8 cellular contexts compared by ENCODE assay signal in the genomic region with DNA sequence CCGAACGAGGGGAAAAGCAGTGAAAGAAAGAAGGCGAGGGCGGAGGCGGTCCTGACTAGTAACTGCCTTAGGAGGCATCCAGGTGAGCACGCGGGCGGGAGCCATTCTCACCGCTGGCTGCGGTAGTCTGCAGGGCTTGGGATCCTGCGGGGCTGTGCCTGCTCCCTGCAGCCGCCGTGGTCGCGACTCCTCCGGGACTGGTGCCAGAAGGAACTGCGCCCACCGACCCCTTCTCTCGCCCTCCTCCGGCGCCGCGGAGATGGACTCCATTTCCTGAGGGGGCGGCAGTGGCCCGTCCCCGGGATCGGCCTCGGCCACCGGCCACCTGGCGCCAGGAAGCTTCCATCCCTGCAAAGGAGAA. TPM values are rescaled to one million over a fixed set of nuclear protein-coding genes. Genes with fewer than 3 reads are reported as not detected.
DNase-seq lines count a peak whose midpoint lies in the region; ATAC-seq and TF ChIP-seq lines count a peak whose summit lies in the region.

No MANE protein-coding gene starts in this region.

- DNase-seq in NCI-H146 (lab: John Stamatoyannopoulos, UW): peak; percentile 73
- DNase-seq in activated T-cell treated with anti-CD3 and anti-CD28 coated beads, Interleukin-2, amount 50 U/mL, for 24 hours: peak; percentile 70
- peak in 1 of 2 donors; percentile 12 for DNase-seq in fibroblast of lung (ENCODE audit: low read depth in 2 of 2)
- peak; percentile 24 for DNase-seq in neural crest cell (ENCODE audit: low read depth, low spot score)
- peak in 1 of 2 donors; percentile 71 for DNase-seq in tibial artery
- DNase-seq in GF-D8 (lab: John Stamatoyannopoulos, UW): no peak

- H3K4me2 ChIP-seq in fibroblast of lung (ENCODE audit: extremely low read depth, insufficient read depth, low read length): peak overlapping the region; percentile 59

- H3K27me3 ChIP-seq in fibroblast of lung (ENCODE audit: control insufficient read depth, insufficient read depth, low read length) (no peaks in the 10 kb centered on the region), tibial artery (no peaks in the 10 kb centered on the region)

- peaks cover 3% of the 10 kb centered on the region for H3K9me3 Mint-ChIP-seq in activated T-cell treated with anti-CD3 and anti-CD28 coated beads, Interleukin-2, amount 50 U/mL, for 24 hours
- H3K9me3 Mint-ChIP-seq in neural crest cell: peaks cover 4% of the 10 kb centered on the region

- H3K4me3 ChIP-seq in fibroblast of lung (replicated peaks in 1 of 4; ENCODE audit: control extremely low read depth in 1 of 4, insufficient read depth in 1 of 4, low read depth in 3 of 4, low read length in 4 of 4): peak overlapping the region; percentile 70 to 96 (median 85)
- H3K4me3 ChIP-seq in tibial artery: peak overlapping the region; percentile 75 to 82

- no peaks in the 10 kb centered on the region for H3K9me3 ChIP-seq in fibroblast of lung (ENCODE audit: control insufficient read depth, insufficient read depth, low read depth, low read length)
- H3K9me3 ChIP-seq in tibial artery: no peaks in the 10 kb centered on the region

- no peaks in the 10 kb centered on the region for H3K27me3 Mint-ChIP-seq in activated T-cell treated with anti-CD3 and anti-CD28 coated beads, Interleukin-2, amount 50 U/mL, for 24 hours
- H3K27me3 Mint-ChIP-seq in neural crest cell (ENCODE audit: low read depth): no peaks in the 10 kb centered on the region

- ATAC-seq in GM18517 (IDR thresholded peaks at IDR 0.05; ENCODE audit: unreplicated experiment) (peak; percentile 19), HG02588 (IDR thresholded peaks at IDR 0.05; ENCODE audit: unreplicated experiment) (peak; percentile 26)

- intact Hi-C loops in tibial artery (cut with DNase I; ENCODE audit: low total_unique reads): no loop called here

- H3K4me1 Mint-ChIP-seq in activated T-cell treated with anti-CD3 and anti-CD28 coated beads, Interleukin-2, amount 50 U/mL, for 24 hours (ENCODE audit: low read depth): peaks cover 40% of the 10 kb centered on the region
- H3K4me1 Mint-ChIP-seq in neural crest cell: peaks cover 34% of the 10 kb centered on the region

- no peaks in the 10 kb centered on the region for H3K36me3 ChIP-seq in fibroblast of lung (ENCODE audit: control insufficient read depth, insufficient read depth, low read length)
- peaks cover 8 to 11% (median 11%) of the 10 kb centered on the region in 3 donors for H3K36me3 ChIP-seq in tibial artery

- peak overlapping the region; percentile 72 for H3K9ac ChIP-seq in fibroblast of lung (ENCODE audit: insufficient read depth, low read length)

- H3K36me3 Mint-ChIP-seq in activated T-cell treated with anti-CD3 and anti-CD28 coated beads, Interleukin-2, amount 50 U/mL, for 24 hours (ENCODE audit: low read depth): peaks cover 45% of the 10 kb centered on the region
- H3K36me3 Mint-ChIP-seq in neural crest cell (ENCODE audit: low read depth): peaks cover 8% of the 10 kb centered on the region

- no peaks in the 10 kb centered on the region for H4K20me1 ChIP-seq in fibroblast of lung (ENCODE audit: control insufficient read depth, extremely low read depth, insufficient read depth, low read length)

- peak overlapping the region; percentile 72 for H2AFZ ChIP-seq in fibroblast of lung (ENCODE audit: low read length)

- H3K4me1 ChIP-seq in fibroblast of lung (ENCODE audit: control insufficient read depth, extremely low read depth, insufficient read depth, low read length) (no peaks in the 10 kb centered on the region), tibial artery (peaks cover 0 to 16% (median 10%) of the 10 kb centered on the region in 4 donors)

- peak overlapping the region; percentile 98 for H3K27ac Mint-ChIP-seq in activated T-cell treated with anti-CD3 and anti-CD28 coated beads, Interleukin-2, amount 50 U/mL, for 24 hours
- H3K27ac Mint-ChIP-seq in neural crest cell (ENCODE audit: unreplicated experiment): peak overlapping the region; percentile 97

- H3K4me3 Mint-ChIP-seq in activated T-cell treated with anti-CD3 and anti-CD28 coated beads, Interleukin-2, amount 50 U/mL, for 24 hours: peak overlapping the region; percentile 97
- H3K4me3 Mint-ChIP-seq in neural crest cell: peak overlapping the region; percentile 100

- peaks cover 11% of the 10 kb centered on the region for H3K79me2 ChIP-seq in fibroblast of lung (ENCODE audit: control insufficient read depth, insufficient read depth, low read length)

- H3K27ac ChIP-seq in fibroblast of lung (ENCODE audit: insufficient read depth, low read length) (peak overlapping the region; percentile 76), tibial artery (peak overlapping the region; percentile 74 to 78)

- TF ChIP-seq CTCF in fibroblast of lung (conservative IDR thresholded peaks at IDR 0.05 in 1 of 2, IDR thresholded peaks at IDR 0.05 in 1 of 2; ENCODE audit: low read depth in 1 of 2, low read length in 2 of 2) (no peak), neural crest cell (conservative IDR thresholded peaks at IDR 0.05) (peak; percentile 27), tibial artery (IDR thresholded peaks at IDR 0.05) (no peak)

RNA-seq across cellular contexts. Expression of a gene that starts 0.5 kb away (rescaled TPM):
- total RNA-seq in fibroblast of lung (9.2 and 9.6 TPM in 2 replicates), neural crest cell (18.5 and 19.7 TPM in 2 replicates)
- polyA plus RNA-seq in fibroblast of lung: 9.0 and 14.1 TPM in 2 replicates
- polyA plus RNA-seq in fibroblast of lung (2012): 5.5 and 5.9 TPM in 2 replicates
- polyA minus RNA-seq in fibroblast of lung (ENCODE audit: low replicate concordance): 6.7 and 8.1 TPM in 2 replicates
